19 cellular contexts compared by ENCODE assay signal in genomic region chr3:151612119-151612518, GRCh38.
A peak's percentile ranks its signal among the peaks of the same experiment; 100 is the strongest.
DNase-seq lines count a peak whose midpoint lies in the region; ATAC-seq, FAIRE-seq and TF ChIP-seq lines count a peak whose summit lies in the region.
"Had no signal": no experiment of that assay in that cellular context is flagged by ENCODE, and none has a peak within 500 bp of the region (broad histone marks: within the 10 kb centered on the region; RNA-seq: fewer than 3 reads in every experiment).

No MANE protein-coding gene starts in this region.

- H3K36me3 ChIP-seq in right atrium auricular region (no peaks in the 10 kb centered on the region), adipocyte (ENCODE audit: control insufficient read depth, insufficient read depth, low read length, severe bottlenecking) (no peaks in the 10 kb centered on the region), aorta (ENCODE audit: control insufficient read depth in 1 of 2, insufficient read depth in 2 of 2, low read length in 1 of 2) (no peaks in the 10 kb centered on the region)
- H3K36me3 ChIP-seq: BE2C had no signal

- no peak overlapping the region for H3K4me3 Mint-ChIP-seq in osteocyte (ENCODE audit: unreplicated experiment)
- H3K4me3 Mint-ChIP-seq: CD4-positive, alpha-beta memory T cell had no signal

- FAIRE-seq in urothelium cell line (lab: Jason Lieb, UNC): no peak
- FAIRE-seq: A549, D721Med, GM19239, H54 had no signal

- ATAC-seq in left ventricle myocardium superior (peak; percentile 47), aorta (ENCODE audit: low FRiP score) (peak; percentile 38)
- ATAC-seq: A549, HCT116 had no signal

- H3K27me3 Mint-ChIP-seq in osteocyte (ENCODE audit: unreplicated experiment): peaks cover 6% of the 10 kb centered on the region

- intact Hi-C loops in left ventricle myocardium superior (cut with micrococcal nuclease) (no loop called here), aorta (cut with DNase I) (no loop called here)

- in situ Hi-C loops in G401 (cut with HindIII; ENCODE audit: low sequenced_read_pairs): no loop called here

- DNase-seq in left ventricle myocardium superior (no peak), right atrium auricular region (ENCODE audit: low spot score) (no peak), adipocyte (ENCODE audit: low read depth) (no peak), osteocyte (ENCODE audit: extremely low spot score, unreplicated experiment) (no peak), aorta (no peak), G401 (ENCODE audit: low spot score) (no peak), urothelium cell line (ENCODE audit: low spot score) (no peak)
- DNase-seq in activated CD8-positive, alpha-beta memory T cell treated with anti-CD3 and anti-CD28 coated beads, Interleukin-2, amount 50 U/mL, for 48 hours: no peak
- DNase-seq: BE2C; CD4-positive, alpha-beta memory T cell; DMS153; DMS79 treated with DMSO at 0.1 percent for 48 hours; GF-D8 had no signal

- peak overlapping the region; percentile 67 for H3K27ac Mint-ChIP-seq in osteocyte (ENCODE audit: unreplicated experiment)
- H3K27ac Mint-ChIP-seq: CD4-positive, alpha-beta memory T cell had no signal

- H3K9me3 Mint-ChIP-seq in osteocyte (ENCODE audit: unreplicated experiment): peaks cover 13% of the 10 kb centered on the region

- peaks cover 2% of the 10 kb centered on the region for H3K36me3 Mint-ChIP-seq in osteocyte (ENCODE audit: unreplicated experiment)
- H3K36me3 Mint-ChIP-seq: CD4-positive, alpha-beta memory T cell had no signal

- H3K4me1 ChIP-seq in right atrium auricular region (no peaks in the 10 kb centered on the region), adipocyte (ENCODE audit: control insufficient read depth, insufficient read depth, low read length) (peaks cover 19% of the 10 kb centered on the region), aorta (ENCODE audit: control insufficient read depth in 1 of 2, insufficient read depth in 2 of 2, low read length in 2 of 2) (no peaks in the 10 kb centered on the region)
- H3K4me1 ChIP-seq: A549 had no signal

- no peak for TF ChIP-seq CTCF in right atrium auricular region (IDR thresholded peaks at IDR 0.05)
- no peak for TF ChIP-seq CTCF in osteocyte (IDR thresholded peaks at IDR 0.05)

- H3K4me3 ChIP-seq in right atrium auricular region (no peak overlapping the region), adipocyte (ENCODE audit: low read length) (peak overlapping the region; percentile 40), aorta (ENCODE audit: low read length in 2 of 2) (no peak overlapping the region)
- H3K4me3 ChIP-seq: A549 had no signal

- H3K27me3 ChIP-seq in right atrium auricular region (no peaks in the 10 kb centered on the region), adipocyte (replicated peaks; ENCODE audit: control insufficient read depth, insufficient read depth, low read length) (no peaks in the 10 kb centered on the region), aorta (ENCODE audit: control insufficient read depth in 1 of 2, insufficient read depth in 2 of 2, low read length in 1 of 2) (no peaks in the 10 kb centered on the region)
- H3K27me3 ChIP-seq: BE2C had no signal

- no peak overlapping the region for H3K9ac ChIP-seq in adipocyte (ENCODE audit: low read length)

- WGBS in aorta, 2 donors: 1 to 6% methylated on average over 2 of the region's 2 CpGs

- no peaks in the 10 kb centered on the region for H3K9me3 ChIP-seq in right atrium auricular region
- peaks cover 8% of the 10 kb centered on the region for H3K9me3 ChIP-seq in adipocyte (ENCODE audit: control insufficient read depth, low read length)
- H3K9me3 ChIP-seq in aorta (ENCODE audit: control insufficient read depth, low read length): no peaks in the 10 kb centered on the region
- H3K9me3 ChIP-seq: A549, BE2C had no signal

- peak overlapping the region in 1 of 2 donors; percentile 40 for H3K27ac ChIP-seq in right atrium auricular region
- no peak overlapping the region for H3K27ac ChIP-seq in aorta (ENCODE audit: low read depth in 1 of 2, low read length in 2 of 2)
- H3K27ac ChIP-seq: A549, C4-2B had no signal

- H3K4me1 Mint-ChIP-seq in osteocyte (ENCODE audit: unreplicated experiment): peaks cover 28% of the 10 kb centered on the region
- H3K4me1 Mint-ChIP-seq: CD4-positive, alpha-beta memory T cell had no signal
